ENCODE assay signal across 16 cellular contexts in genomic region chr6:72863106-72863505, GRCh38.
"Had no signal": no experiment of that assay in that cellular context is flagged by ENCODE, and none has a peak within 500 bp of the region (broad histone marks: within the 10 kb centered on the region; RNA-seq: fewer than 3 reads in every experiment).

No MANE protein-coding gene starts in this region.

- H3K36me3 ChIP-seq: left lung, vagina, WERI-Rb-1 had no signal

- DNase-seq: activated CD4-positive, alpha-beta T cell treated with anti-CD3 and anti-CD28 coated beads, Interleukin-2, amount 10 ng/mL, durations not matched to agents 7 days and 5 days; activated CD4-positive, CD25-positive, alpha-beta regulatory T cell treated with anti-CD3 and anti-CD28 coated beads, Interleukin-2, amount 50 U/mL, for 72 hours; activated T-cell treated with anti-CD3 and anti-CD28 coated beads, Interleukin-2, amount 50 U/mL, for 1 hour; amniotic stem cell; erythroblast; foreskin keratinocyte; immature natural killer cell; kidney glomerular epithelial cell; left lung; midbrain; natural killer cell; stimulated activated CD4-positive, alpha-beta T cell treated with anti-CD3 and anti-CD28 coated beads, Interleukin-12 subunit alpha, Interleukin-12 subunit beta, amount 100 ng/mL, for 4 hours; T-cell; WERI-Rb-1 had no signal

- H3K27ac ChIP-seq: foreskin keratinocyte, left lung, vagina, WERI-Rb-1 had no signal

- H3K9me3 ChIP-seq: left lung, vagina had no signal

- ATAC-seq: foreskin keratinocyte, left lung, natural killer cell, T-cell had no signal

- H3K27me3 ChIP-seq: foreskin keratinocyte, left lung, vagina had no signal

- H3K4me3 ChIP-seq: left lung, lung, vagina had no signal
